ENCODE assay signal across 12 cellular contexts in the genomic region with DNA sequence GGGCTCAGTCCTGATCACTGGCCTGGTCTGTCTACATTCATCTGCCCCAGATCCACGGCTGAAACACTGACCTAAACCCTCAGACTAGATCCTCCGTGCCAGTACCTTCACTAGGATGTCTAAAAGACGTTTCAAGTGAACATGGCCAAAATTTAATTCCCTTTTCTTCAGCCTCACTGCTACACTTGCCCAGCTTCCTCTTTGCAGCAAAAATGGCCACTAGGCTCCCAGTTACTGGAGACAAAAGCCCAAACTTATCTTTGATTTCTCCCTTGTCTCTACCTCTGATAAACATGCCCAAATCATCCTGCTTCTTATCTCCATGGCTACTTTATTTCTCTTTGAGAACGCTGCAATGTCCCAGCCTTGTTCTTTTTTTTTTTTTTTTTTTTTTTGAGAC. TPM values are rescaled to one million over a fixed set of nuclear protein-coding genes. Genes with fewer than 3 reads are reported as not detected.
DNase-seq lines count a peak whose midpoint lies in the region; TF ChIP-seq lines count a peak whose summit lies in the region.
"Had no signal": no experiment of that assay in that cellular context is flagged by ENCODE, and none has a peak within 500 bp of the region (broad histone marks: within the 10 kb centered on the region; RNA-seq: fewer than 3 reads in every experiment).

No MANE protein-coding gene starts in this region.

- in situ Hi-C loops in GM13976 (cut with MboI; ENCODE audit: low sequenced_read_pairs, unreplicated experiment), result no loop called here

- H3F3A ChIP-seq in OCI-LY1 (ENCODE audit: insufficient read depth, low read length), result 0 out of 2 replicates have a peak, but pooled peaks cover 5% of the 10 kb centered on the region

- H3K27me3 ChIP-seq in OCI-LY1 (ENCODE audit: insufficient read depth, low read length) (no peaks in the 10 kb centered on the region), duodenal mucosa (ENCODE audit: control insufficient read depth in 1 of 2, insufficient read depth in 2 of 2, low read length in 2 of 2) (no peaks in the 10 kb centered on the region), skeletal muscle tissue (ENCODE audit: control insufficient read depth in 3 of 3, insufficient read depth in 3 of 3, low read length in 3 of 3) (peaks cover 0 to 8% (median 0%) of the 10 kb centered on the region in 3 donors)

- no peak for DNase-seq in GM12865 (ENCODE audit: low read depth)
- DNase-seq in stimulated activated CD4-positive, alpha-beta T cell treated with anti-CD3 and anti-CD28 coated beads, Interleukin-12 subunit alpha, Interleukin-12 subunit beta, amount 100 ng/mL, for 4 hours, result no peak
- no peak for DNase-seq in stimulated activated CD4-positive, alpha-beta T cell treated with anti-CD3 and anti-CD28 coated beads, Interleukin-4, amount 100 ng/mL, for 1 hour
- no peak for DNase-seq in T1000 (lab: John Stamatoyannopoulos, UW)
- DNase-seq in GM13976 (ENCODE audit: low spot score), result no peak
- DNase-seq: activated CD4-positive, alpha-beta T cell treated with anti-CD3 and anti-CD28 coated beads for 48 hours; KG1; stimulated activated CD4-positive, alpha-beta T cell treated with anti-CD3 and anti-CD28 coated beads, Interleukin-2, amount 100 ng/mL, for 48 hours had no signal

- no peaks in the 10 kb centered on the region for H4K20me1 ChIP-seq in OCI-LY1 (ENCODE audit: insufficient read depth, low read length)

- H3K4me3 ChIP-seq in GM12865 (ENCODE audit: low read depth, low read length), result peak overlapping the region; percentile 96
- peak overlapping the region; percentile 88 for H3K4me3 ChIP-seq in OCI-LY1 (ENCODE audit: low read depth, low read length, poor library complexity, severe bottlenecking)
- H3K4me3 ChIP-seq in duodenal mucosa (ENCODE audit: low read depth in 1 of 2, low read length in 2 of 2), result peak overlapping the region; percentile 21 to 81
- peak overlapping the region in 1 of 3 donors; percentile 5 for H3K4me3 ChIP-seq in skeletal muscle tissue (ENCODE audit: low read length in 3 of 3)
- H3K4me3 ChIP-seq: hepatocyte had no signal

- peaks cover 28% of the 10 kb centered on the region for H3K79me2 ChIP-seq in OCI-LY1 (ENCODE audit: insufficient read depth, low read length)

- H3K36me3 ChIP-seq in OCI-LY1 (ENCODE audit: insufficient read depth, low read length), result peaks cover 12% of the 10 kb centered on the region; the same call in 1 of the 2 replicates
- peaks cover 0 to 4% of the 10 kb centered on the region in 2 donors for H3K36me3 ChIP-seq in duodenal mucosa (ENCODE audit: control insufficient read depth in 1 of 2, insufficient read depth in 2 of 2, low read length in 2 of 2)
- no peaks in the 10 kb centered on the region for H3K36me3 ChIP-seq in skeletal muscle tissue (ENCODE audit: control insufficient read depth in 3 of 3, insufficient read depth in 3 of 3, low read length in 3 of 3)

- H3K4me1 ChIP-seq in OCI-LY1 (ENCODE audit: insufficient read depth, low read length, severe bottlenecking), result peaks cover 63% of the 10 kb centered on the region
- H3K4me1 ChIP-seq in duodenal mucosa (ENCODE audit: control insufficient read depth in 1 of 2, insufficient read depth in 2 of 2, low read length in 2 of 2), result peaks cover 35 to 58% of the 10 kb centered on the region in 2 donors
- peaks cover 52 to 66% (median 52%) of the 10 kb centered on the region in 3 donors for H3K4me1 ChIP-seq in skeletal muscle tissue (ENCODE audit: control insufficient read depth in 3 of 3, insufficient read depth in 3 of 3, low read length in 3 of 3)

- no peaks in the 10 kb centered on the region for H3K9me2 ChIP-seq in OCI-LY1 (ENCODE audit: low read depth, low read length)

- TF ChIP-seq CTCF in GM12865 (IDR thresholded peaks at IDR 0.05; ENCODE audit: insufficient read depth, low read depth, low read length, missing control alignments) (no peak), OCI-LY1 (IDR thresholded peaks at IDR 0.05; ENCODE audit: low read length) (no peak), GM13976 (IDR thresholded peaks at IDR 0.05; ENCODE audit: borderline replicate concordance, control extremely low read depth, extremely low read depth, insufficient read depth, missing control alignments) (no peak)

- no peaks in the 10 kb centered on the region for H3K9me3 ChIP-seq in OCI-LY1 (ENCODE audit: low read length)
- no peaks in the 10 kb centered on the region for H3K9me3 ChIP-seq in duodenal mucosa (ENCODE audit: control insufficient read depth in 1 of 2, low read length in 2 of 2)
- no peaks in the 10 kb centered on the region for H3K9me3 ChIP-seq in skeletal muscle tissue (ENCODE audit: control insufficient read depth in 3 of 3, low read length in 3 of 3)

- H3K9ac ChIP-seq in OCI-LY1 (ENCODE audit: low read length) (peak overlapping the region; percentile 96; the same call in 1 of the 2 replicates), duodenal mucosa (ENCODE audit: low read depth in 1 of 2, low read length in 2 of 2) (peak overlapping the region; percentile 67 to 95), skeletal muscle tissue (ENCODE audit: low read depth in 1 of 3, low read length in 3 of 3) (peak overlapping the region in 2 of 3 donors; percentile 1 to 54)

- H3K27ac ChIP-seq in OCI-LY1 (ENCODE audit: low read depth, low read length, poor library complexity, severe bottlenecking), result peak overlapping the region; percentile 89
- peak overlapping the region; percentile 3 for H3K27ac ChIP-seq in duodenal mucosa (ENCODE audit: low read depth, low read length)
- H3K27ac ChIP-seq in skeletal muscle tissue (ENCODE audit: low read depth, low read length), result peak overlapping the region; percentile 99

- no peak overlapping the region for H2AFZ ChIP-seq in OCI-LY1 (ENCODE audit: low read length)
- H2AFZ ChIP-seq: hepatocyte had no signal

- H3K4me2 ChIP-seq in OCI-LY1 (ENCODE audit: low read length), result peak overlapping the region; percentile 97

RNA-seq across cellular contexts. Expression of a gene that starts 1.6 kb away (rescaled TPM):
- 17.7 TPM for total RNA-seq in skeletal muscle tissue

RNA-seq across cellular contexts. Expression of a gene that starts 6.5 kb away (rescaled TPM):
- total RNA-seq in skeletal muscle tissue, result 0.52 TPM

RNA-seq across cellular contexts. Expression of a gene that starts 11.0 kb away (rescaled TPM):
- total RNA-seq in skeletal muscle tissue, result 7.8 TPM

RNA-seq across cellular contexts. Expression of a gene that starts 11.6 kb away (rescaled TPM):
- total RNA-seq in skeletal muscle tissue, result 15.7 TPM

RNA-seq across cellular contexts. Expression of a gene that starts 11.7 kb away (rescaled TPM):
- total RNA-seq in skeletal muscle tissue, result 14.1 TPM

Comparison
In these comparisons a context has a peak if more than half of its experiments do, and no peak if none do; other contexts are left out.
1. H3K27ac ChIP-seq: peak in every context shown above with its lines; median percentile 99 in skeletal muscle tissue; 89 in OCI-LY1; 3 in duodenal mucosa.
2. H3K9ac ChIP-seq: peak in every context shown above with its lines; median percentile 96 in OCI-LY1; 81 in duodenal mucosa; 28 in skeletal muscle tissue.